Comparison of ENCODE assay signal across 9 cellular contexts in genomic region chr7:2698581-2699288, GRCh38. TPM values are rescaled to one million over a fixed set of nuclear protein-coding genes. Genes with fewer than 3 reads are reported as not detected.
DNase-seq lines count a peak whose midpoint lies in the region; ATAC-seq and TF ChIP-seq lines count a peak whose summit lies in the region.
"Had no signal": no experiment of that assay in that cellular context is flagged by ENCODE, and none has a peak within 500 bp of the region (broad histone marks: within the 10 kb centered on the region; RNA-seq: fewer than 3 reads in every experiment).

No MANE protein-coding gene starts in this region.

- peak overlapping the region; percentile 78 for H3K27ac Mint-ChIP-seq in stimulated activated memory B cell treated with anti-CD40 and anti-IgM and Interleukin-4, amounts not matched to agents 10 μg/mL and 1 μg/mL and 100 μg/mL, for 72 hours
- no peak overlapping the region for H3K27ac Mint-ChIP-seq in Calu3 (ENCODE audit: unreplicated experiment)

- no peak overlapping the region for H3K4me3 ChIP-seq in tibial nerve

- CTCF ChIA-PET in Calu3 (lab: Charles Lee) = interaction anchor here (1.0 to 1.9 kb wide), 3 partner anchors 9 to 241 kb away, joined by 3 to 9 read pairs (median 3); no protein-coding TSS in a partner anchor

- peaks cover 17% of the 10 kb centered on the region for H3K27me3 Mint-ChIP-seq in stimulated activated memory B cell treated with anti-CD40 and anti-IgM and Interleukin-4, amounts not matched to agents 10 μg/mL and 1 μg/mL and 100 μg/mL, for 72 hours
- H3K27me3 Mint-ChIP-seq in Calu3 (ENCODE audit: unreplicated experiment) = peaks cover 60% of the 10 kb centered on the region

- peak; percentile 91 for ATAC-seq in GM18873 (IDR thresholded peaks at IDR 0.05; ENCODE audit: low FRiP score, unreplicated experiment)
- peak; percentile 87 for ATAC-seq in HG02943 (IDR thresholded peaks at IDR 0.05; ENCODE audit: low read depth, unreplicated experiment)
- peak; percentile 95 for ATAC-seq in stimulated activated memory B cell treated with anti-CD40 and anti-IgM and Interleukin-4, amounts not matched to agents 10 μg/mL and 1 μg/mL and 100 μg/mL, for 72 hours

- intact Hi-C loops in Calu3 (cut with micrococcal nuclease; ENCODE audit: unreplicated experiment) = no loop called here

- H3K4me1 Mint-ChIP-seq in stimulated activated memory B cell treated with anti-CD40 and anti-IgM and Interleukin-4, amounts not matched to agents 10 μg/mL and 1 μg/mL and 100 μg/mL, for 72 hours = peaks cover 33% of the 10 kb centered on the region
- no peaks in the 10 kb centered on the region for H3K4me1 Mint-ChIP-seq in Calu3 (ENCODE audit: low read depth, unreplicated experiment)

- no peaks in the 10 kb centered on the region for H3K36me3 Mint-ChIP-seq in stimulated activated memory B cell treated with anti-CD40 and anti-IgM and Interleukin-4, amounts not matched to agents 10 μg/mL and 1 μg/mL and 100 μg/mL, for 72 hours
- H3K36me3 Mint-ChIP-seq in Calu3 (ENCODE audit: insufficient read depth, unreplicated experiment) = no peaks in the 10 kb centered on the region

- H3K27ac ChIP-seq in tibial nerve = no peak overlapping the region

- DNase-seq in NOMO-1 treated with dmso at 0.1 percent for 144 hours (lab: John Stamatoyannopoulos, UW; ENCODE audit: unreplicated experiment) (peak; percentile 41), tibial nerve (ENCODE audit: low spot score in 2 of 2) (no peak), Calu3 (no peak)
- peak; percentile 83 for DNase-seq in activated effector memory CD4-positive, alpha-beta T cell treated with anti-CD3 and anti-CD28 coated beads, Interleukin-2, amount 50 U/mL, for 16 hours
- no peak for DNase-seq in effector CD8-positive, alpha-beta T cell (lab: John Stamatoyannopoulos, UW)

- H3K9me3 Mint-ChIP-seq in stimulated activated memory B cell treated with anti-CD40 and anti-IgM and Interleukin-4, amounts not matched to agents 10 μg/mL and 1 μg/mL and 100 μg/mL, for 72 hours = no peaks in the 10 kb centered on the region
- H3K9me3 Mint-ChIP-seq in Calu3 (ENCODE audit: low read depth, unreplicated experiment) = no peaks in the 10 kb centered on the region

- H3K4me1 ChIP-seq in tibial nerve = peaks cover 0 to 10% (median 0%) of the 10 kb centered on the region in 4 donors

- no peaks in the 10 kb centered on the region for H3K9me3 ChIP-seq in tibial nerve

- TF ChIP-seq CTCF in tibial nerve (IDR thresholded peaks at IDR 0.05) = no peak
- TF ChIP-seq CTCF in Calu3 (IDR thresholded peaks at IDR 0.05; ENCODE audit: unreplicated experiment) = no peak

- H3K27me3 ChIP-seq in tibial nerve = peaks cover 0 to 3% of the 10 kb centered on the region in 2 donors

- 64 to 66% methylated on average over 18 of the region's 18 CpGs for WGBS in tibial nerve, 2 donors

- TF ChIP-seq POLR2A in tibial nerve (IDR thresholded peaks at IDR 0.05) = no peak

- no peak for TF ChIP-seq EP300 in tibial nerve (IDR thresholded peaks at IDR 0.05)

- no peaks in the 10 kb centered on the region for H3K36me3 ChIP-seq in tibial nerve

- no TSS peak for BruUV-seq in Calu3 (replicated peaks; lab: Mats Ljungman, UMichigan)

- peak overlapping the region; percentile 59 for H3K4me3 Mint-ChIP-seq in stimulated activated memory B cell treated with anti-CD40 and anti-IgM and Interleukin-4, amounts not matched to agents 10 μg/mL and 1 μg/mL and 100 μg/mL, for 72 hours
- H3K4me3 Mint-ChIP-seq in Calu3 (ENCODE audit: low read depth, unreplicated experiment) = no peak overlapping the region

RNA-seq across cellular contexts. Expression of gene AMZ1, which starts 10.7 kb away (rescaled TPM):
- total RNA-seq in tibial nerve (1 to 10 TPM in 2 of 4 donors, under 1 TPM in 2; 0.39 to 1.7 (median 1.2) TPM), Calu3 (2022) (0.12 and 0.44 TPM in 2 replicates)
- total RNA-seq: NCI-H460 had no signal

Comparison
In these comparisons a context has a peak if more than half of its experiments do, and no peak if none do; other contexts are left out.
1. DNase-seq: peak in NOMO-1 treated with dmso at 0.1 percent for 144 hours (single experiment) and activated effector memory CD4-positive, alpha-beta T cell treated with anti-CD3 and anti-CD28 coated beads, Interleukin-2, amount 50 U/mL, for 16 hours (single experiment); none in tibial nerve (0 of 2), Calu3 (single experiment) and effector CD8-positive, alpha-beta T cell (single experiment).
2. Peak in every context shown above with its lines, with median percentiles within 50 percentile points of each other: ATAC-seq.